In genomic region chr15:67900621-67901147, GRCh38 we compare ENCODE assay signal across 25 cellular contexts.
"Had no signal": no experiment of that assay in that cellular context is flagged by ENCODE, and none has a peak within 500 bp of the region (broad histone marks: within the 10 kb centered on the region; RNA-seq: fewer than 3 reads in every experiment).

No MANE protein-coding gene starts in this region.

- ATAC-seq: activated CD4-positive, alpha-beta T cell treated with anti-CD3 and anti-CD28 coated beads for 36 hours; activated CD8-positive, alpha-beta T cell treated with anti-CD3 and anti-CD28 coated beads for 36 hours; T-helper 17 cell had no signal

- H3K27ac ChIP-seq: WERI-Rb-1 had no signal

- DNase-seq: activated CD4-positive, alpha-beta T cell treated with anti-CD3 and anti-CD28 coated beads for 36 hours; activated CD4-positive, alpha-beta T cell treated with anti-CD3 and anti-CD28 coated beads, Interleukin-2, amount 50 U/mL, for 1 hour; activated CD8-positive, alpha-beta memory T cell treated with anti-CD3 and anti-CD28 coated beads, Interleukin-2, amount 50 U/mL, for 4 hours; activated CD8-positive, alpha-beta T cell treated with anti-CD3 and anti-CD28 coated beads for 36 hours; activated effector memory CD4-positive, alpha-beta T cell treated with Interleukin-2 at 50 U/mL for 16 hours; activated naive CD4-positive, alpha-beta T cell; amygdala; cerebellar nuclear complex; Karpas-422; MM.1S; NCI-H1105; NCI-H1436; NCI-H1694 treated with DMSO at 0.1 percent for 48 hours; NCI-H2029 treated with DMSO at 0.1 percent for 48 hours; NCI-H345; NCI-H510A; NCI-H69; NK-92 treated with Interleukin-12 subunit alpha and Interleukin-12 subunit beta, amount 100 ng/mL, for 24 hours; OCI-M1; SHP77 treated with DMSO at 0.1 percent for 48 hours; T-helper 17 cell; T-helper 9 cell; WERI-Rb-1 had no signal

- H3K36me3 ChIP-seq: WERI-Rb-1 had no signal

- FAIRE-seq: astrocyte, RCC 7860 had no signal
